ENCODE assay signal across 13 cellular contexts in the genomic region with DNA sequence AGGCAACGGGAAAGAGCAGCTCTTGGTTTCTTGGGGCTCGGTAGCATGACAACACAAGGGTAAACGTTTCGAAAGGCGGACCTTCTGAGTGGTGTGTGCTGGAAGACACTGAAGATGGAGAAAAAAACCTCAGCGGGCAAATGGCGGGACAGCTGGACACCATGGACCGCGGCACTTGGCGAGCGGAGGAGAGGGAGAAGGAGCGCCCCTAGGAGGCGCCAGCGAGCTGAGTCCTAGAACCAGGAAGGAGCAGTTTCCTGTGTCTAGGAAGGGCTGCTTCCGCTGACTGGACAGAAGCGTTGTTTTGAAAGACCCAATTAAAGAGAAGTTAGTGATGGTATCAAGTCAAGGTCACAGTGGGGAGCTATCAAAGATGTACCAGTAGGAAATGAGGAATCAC.
DNase-seq lines count a peak whose midpoint lies in the region; ATAC-seq and TF ChIP-seq lines count a peak whose summit lies in the region.
"Had no signal": no experiment of that assay in that cellular context is flagged by ENCODE, and none has a peak within 500 bp of the region (broad histone marks: within the 10 kb centered on the region; RNA-seq: fewer than 3 reads in every experiment).

No MANE protein-coding gene starts in this region.

- H3K27ac ChIP-seq in brain microvascular endothelial cell: no peak overlapping the region
- H3K27ac ChIP-seq: RWPE1, upper lobe of left lung had no signal

- no peak for ATAC-seq in stimulated activated naive CD8-positive, alpha-beta T cell treated with anti-CD3 and anti-CD28 coated beads, Interleukin-15, Interleukin-2, amounts not matched to agents 100 U/mL and 50 U/mL, for 24 hours
- ATAC-seq in GM21367 (IDR thresholded peaks at IDR 0.05; ENCODE audit: unreplicated experiment) (no peak), GM18517 (IDR thresholded peaks at IDR 0.05; ENCODE audit: unreplicated experiment) (no peak)
- ATAC-seq: left colon had no signal

- no peaks in the 10 kb centered on the region for H3K27me3 ChIP-seq in brain microvascular endothelial cell (replicated peaks)
- H3K27me3 ChIP-seq: upper lobe of left lung had no signal

- no peak overlapping the region for H3K4me3 ChIP-seq in brain microvascular endothelial cell (ENCODE audit: low read depth, low read length)
- H3K4me3 ChIP-seq: upper lobe of left lung had no signal

- peak; percentile 1 for TF ChIP-seq CTCF in brain microvascular endothelial cell (IDR thresholded peaks at IDR 0.05; ENCODE audit: low read depth, low read length, missing control alignments)

- no peaks in the 10 kb centered on the region for H3K36me3 ChIP-seq in brain microvascular endothelial cell (replicated peaks)
- H3K36me3 ChIP-seq: upper lobe of left lung had no signal

- DNase-seq in activated CD4-positive, alpha-beta T cell treated with anti-CD3 and anti-CD28 coated beads for 48 hours: peak; percentile 26
- DNase-seq in activated CD4-positive, alpha-beta T cell treated with anti-CD3 and anti-CD28 coated beads, Interleukin-2, amount 50 U/mL, for 4 hours: no peak
- DNase-seq in NCI-H526 (lab: John Stamatoyannopoulos, UW): peak; percentile 27 to 72
- DNase-seq in brain microvascular endothelial cell: no peak
- peak; percentile 7 for DNase-seq in stimulated activated naive CD8-positive, alpha-beta T cell treated with anti-CD3 and anti-CD28 coated beads, Interleukin-15, Interleukin-2, amounts not matched to agents 100 U/mL and 50 U/mL, for 24 hours
- no peak for DNase-seq in kidney tubule cell (ENCODE audit: low spot score)
- DNase-seq: activated CD8-positive, alpha-beta memory T cell treated with anti-CD3 and anti-CD28 coated beads, Interleukin-2, amount 50 U/mL, for 4 hours; effector CD4-positive, alpha-beta T cell; left colon had no signal

- in situ Hi-C loops in brain microvascular endothelial cell (cut with HindIII; ENCODE audit: low pct_ligation_motif_present, low sequenced_read_pairs): no loop called here

Comparison
In these comparisons a context has a peak if more than half of its experiments do, and no peak if none do; other contexts are left out.
1. DNase-seq: peak in activated CD4-positive, alpha-beta T cell treated with anti-CD3 and anti-CD28 coated beads for 48 hours (single experiment), NCI-H526 (2 of 2) and stimulated activated naive CD8-positive, alpha-beta T cell treated with anti-CD3 and anti-CD28 coated beads, Interleukin-15, Interleukin-2, amounts not matched to agents 100 U/mL and 50 U/mL, for 24 hours (single experiment); none in activated CD4-positive, alpha-beta T cell treated with anti-CD3 and anti-CD28 coated beads, Interleukin-2, amount 50 U/mL, for 4 hours (0 of 2), brain microvascular endothelial cell (single experiment) and kidney tubule cell (single experiment).